In genomic region chr20:10427060-10427692, GRCh38 we compare ENCODE assay signal across 8 cellular contexts. TPM values are rescaled to one million over a fixed set of nuclear protein-coding genes. Genes with fewer than 3 reads are reported as not detected.
DNase-seq lines count a peak whose midpoint lies in the region; ATAC-seq and TF ChIP-seq lines count a peak whose summit lies in the region.

No MANE protein-coding gene starts in this region.

- WGBS in body of pancreas, 2 donors, result 10 to 11% methylated on average over 3 of the region's 3 CpGs

- no peaks in the 10 kb centered on the region for H3K9me3 ChIP-seq in body of pancreas

- DNase-seq in Caki2 (ENCODE audit: low read depth) (peak; percentile 63), HT1080 (ENCODE audit: low read depth) (peak; percentile 32), SHP77 treated with DMSO at 0.1 percent for 48 hours (lab: John Stamatoyannopoulos, UW) (peak; percentile 17), body of pancreas (peak; percentile 56 to 71 (median 64)), iPS-NIHi11 (ENCODE audit: low spot score) (peak; percentile 21), NCI-H2107 (lab: John Stamatoyannopoulos, UW) (no peak)
- DNase-seq in stimulated activated CD4-positive, alpha-beta T cell treated with anti-CD3 and anti-CD28 coated beads, Interleukin-1b, Interleukin-23, amount 100 ng/mL, for 48 hours, result peak; percentile 20

- H3K4me3 ChIP-seq in body of pancreas, result no peak overlapping the region

- peaks cover 33% of the 10 kb centered on the region for H3K4me1 ChIP-seq in body of pancreas

- no peak for TF ChIP-seq POLR2A in body of pancreas (IDR thresholded peaks at IDR 0.05)

- intact Hi-C loops in body of pancreas (cut with DNase I), result loop anchor here (5.0 kb wide), 1 partner anchor 445 kb away; no protein-coding TSS in a partner anchor

- no peak overlapping the region for H3K27ac ChIP-seq in body of pancreas

- in situ Hi-C loops in Caki2 (cut with HindIII; ENCODE audit: low pct_unique_long_range_greater_than_20kb, low sequenced_read_pairs), result no loop called here

- no peaks in the 10 kb centered on the region for H3K27me3 ChIP-seq in body of pancreas

- ATAC-seq in body of pancreas (peak; percentile 60), HG02798 (IDR thresholded peaks at IDR 0.05; ENCODE audit: poor library complexity, unreplicated experiment) (no peak)

- H3K36me3 ChIP-seq in body of pancreas (replicated peaks in 1 of 2; ENCODE audit: insufficient read depth in 1 of 2, low read depth in 2 of 2), result no peaks in the 10 kb centered on the region

- peak; percentile 46 to 82 (median 74) for TF ChIP-seq CTCF in body of pancreas (IDR thresholded peaks at IDR 0.05)

RNA-seq across cellular contexts. Expression of gene MKKS, which starts 6.8 kb away (rescaled TPM):
- 7.2 and 8.3 TPM in 2 replicates for total RNA-seq in Caki2 (2014; rRNA removed; shearing (Covaris generic); ENCODE audit: low replicate concordance)
- 8.6 and 14.8 TPM in 2 replicates for total RNA-seq in HT1080 (2014; rRNA removed; shearing (Covaris generic))
- polyA plus RNA-seq in HT1080 (2015; cell fraction: cytosol; rRNA removed), result 15.0 and 16.8 TPM in 2 replicates
- polyA plus RNA-seq in HT1080 (2015; cell fraction: nucleus; rRNA removed), result 10.8 and 13.5 TPM in 2 replicates
- total RNA-seq in body of pancreas, result 1 to 10 TPM; 5.3 to 8.6 TPM

RNA-seq across cellular contexts. Expression of gene SLX4IP, which starts 7.9 kb away (rescaled TPM):
- 2.3 and 2.5 TPM in 2 replicates for total RNA-seq in Caki2 (2014; rRNA removed; shearing (Covaris generic); ENCODE audit: low replicate concordance)
- 3.7 and 3.9 TPM in 2 replicates for total RNA-seq in HT1080 (2014; rRNA removed; shearing (Covaris generic))
- polyA plus RNA-seq in HT1080 (2015; cell fraction: cytosol; rRNA removed), result 1.5 and 2.5 TPM in 2 replicates
- polyA plus RNA-seq in HT1080 (2015; cell fraction: nucleus; rRNA removed), result 4.2 and 5.5 TPM in 2 replicates
- 1 to 10 TPM; 4.3 to 4.7 TPM for total RNA-seq in body of pancreas
